18 cellular contexts compared by ENCODE assay signal in genomic region chr7:157717211-157718174, GRCh38.
DNase-seq lines count a peak whose midpoint lies in the region; ATAC-seq and TF ChIP-seq lines count a peak whose summit lies in the region.
"Had no signal": no experiment of that assay in that cellular context is flagged by ENCODE, and none has a peak within 500 bp of the region (broad histone marks: within the 10 kb centered on the region; RNA-seq: fewer than 3 reads in every experiment).

No MANE protein-coding gene starts in this region.

- H3K27me3 ChIP-seq in H7 (ENCODE audit: control insufficient read depth, insufficient read depth, low read length) (no peaks in the 10 kb centered on the region), endodermal cell (ENCODE audit: control insufficient read depth, insufficient read depth, low read length, poor library complexity, severe bottlenecking) (no peaks in the 10 kb centered on the region), neuronal stem cell (ENCODE audit: control insufficient read depth in 3 of 3, insufficient read depth in 3 of 3, low read depth in 1 of 3, low read length in 3 of 3) (peaks cover 0 to 3% (median 0%) of the 10 kb centered on the region in 3 experiments)
- H3K27me3 ChIP-seq: BLaER1 had no signal

- no peak overlapping the region for H2BK12ac ChIP-seq in neuronal stem cell (ENCODE audit: low read length)

- no peaks in the 10 kb centered on the region for H3K27me3 Mint-ChIP-seq in endodermal cell (ENCODE audit: insufficient read depth)

- H3K14ac ChIP-seq in neuronal stem cell (ENCODE audit: low read length) = no peak overlapping the region

- no peak overlapping the region for H4K91ac ChIP-seq in neuronal stem cell (ENCODE audit: low read depth, low read length, poor library complexity)

- no peak overlapping the region for H3K27ac Mint-ChIP-seq in endodermal cell
- H3K27ac Mint-ChIP-seq: CD14-positive monocyte; CD4-positive, alpha-beta memory T cell had no signal

- peaks cover 66% of the 10 kb centered on the region for H3K9me3 ChIP-seq in endodermal cell (ENCODE audit: control insufficient read depth, low read length)
- H3K9me3 ChIP-seq in neuronal stem cell (replicated peaks in 1 of 2; ENCODE audit: control insufficient read depth in 2 of 2, insufficient read depth in 1 of 2, low read depth in 1 of 2, low read length in 2 of 2) = no peaks in the 10 kb centered on the region
- H3K9me3 ChIP-seq: BLaER1 had no signal

- no peak for TF ChIP-seq POLR2A in GM18505 (IDR thresholded peaks at IDR 0.05; ENCODE audit: borderline replicate concordance, extremely low read depth, insufficient read depth, insufficient read length)

- ATAC-seq in GM18505 (IDR thresholded peaks at IDR 0.05; ENCODE audit: unreplicated experiment) = no peak
- ATAC-seq: GM12878 had no signal

- H4K8ac ChIP-seq in neuronal stem cell (ENCODE audit: low read depth, low read length) = no peak overlapping the region

- H3K4me1 ChIP-seq in endodermal cell (ENCODE audit: control insufficient read depth, insufficient read depth, low read length) (no peaks in the 10 kb centered on the region), neuronal stem cell (ENCODE audit: control insufficient read depth in 2 of 2, insufficient read depth in 1 of 2, low read depth in 1 of 2, low read length in 2 of 2) (no peaks in the 10 kb centered on the region)
- H3K4me1 ChIP-seq: BLaER1 had no signal

- peak; percentile 14 for DNase-seq in activated T-cell treated with anti-CD3 and anti-CD28 coated beads, Interleukin-2, amount 50 U/mL, for 1 hour
- DNase-seq in activated T-cell treated with anti-CD3 and anti-CD28 coated beads for 4 hours (no peak), H7 (peak; percentile 46), endodermal cell (peak; percentile 25), neuronal stem cell (ENCODE audit: low spot score) (no peak), DMS114 treated with DMSO at 0.1 percent for 48 hours (lab: John Stamatoyannopoulos, UW; ENCODE audit: unreplicated experiment) (no peak), NCI-H446 treated with DMSO at 0.1 percent for 48 hours (lab: John Stamatoyannopoulos, UW) (no peak)
- DNase-seq: 8988T; CD4-positive, alpha-beta memory T cell; DMS53; DND-41; EL; GM23248; HCEC 1CT had no signal

- no peak overlapping the region for H2BK5ac ChIP-seq in neuronal stem cell (ENCODE audit: low read length)

- H3K27ac ChIP-seq in endodermal cell (ENCODE audit: low read depth, low read length) (no peak overlapping the region), neuronal stem cell (replicated peaks; ENCODE audit: low read length) (no peak overlapping the region)
- H3K27ac ChIP-seq: BLaER1, GM23248 had no signal

- peak overlapping the region; percentile 77 for H3K18ac ChIP-seq in neuronal stem cell (ENCODE audit: low read length)

- peaks cover under 1% of the 10 kb centered on the region for H3K79me1 ChIP-seq in neuronal stem cell (ENCODE audit: low read depth, low read length)

- H3K9ac ChIP-seq in endodermal cell (ENCODE audit: extremely low read depth, low read length, poor library complexity, severe bottlenecking) (no peak overlapping the region), neuronal stem cell (ENCODE audit: low read depth, low read length, poor library complexity) (no peak overlapping the region)
- H3K9ac ChIP-seq: BLaER1, GM23248 had no signal

- no peak overlapping the region for H3K23ac ChIP-seq in neuronal stem cell (ENCODE audit: low read depth, low read length, poor library complexity)

- H3K36me3 ChIP-seq in H7 (replicated peaks; ENCODE audit: control insufficient read depth, insufficient read depth, low read length) = no peaks in the 10 kb centered on the region
- no peaks in the 10 kb centered on the region for H3K36me3 ChIP-seq in endodermal cell (ENCODE audit: control insufficient read depth, insufficient read depth, low read length)
- H3K36me3 ChIP-seq in neuronal stem cell (replicated peaks in 1 of 2; ENCODE audit: control insufficient read depth in 2 of 2, insufficient read depth in 2 of 2, low read length in 2 of 2) = no peaks in the 10 kb centered on the region
- H3K36me3 ChIP-seq: BLaER1 had no signal

- peaks cover 4% of the 10 kb centered on the region for H3K9me3 Mint-ChIP-seq in endodermal cell
- H3K9me3 Mint-ChIP-seq: CD4-positive, alpha-beta memory T cell had no signal

- no peaks in the 10 kb centered on the region for H3K36me3 Mint-ChIP-seq in endodermal cell (ENCODE audit: low read depth)
- H3K36me3 Mint-ChIP-seq: CD14-positive monocyte; CD4-positive, alpha-beta memory T cell had no signal

- H3K4me3 ChIP-seq in H7 (ENCODE audit: insufficient read depth, low read depth, low read length) (no peak overlapping the region), endodermal cell (ENCODE audit: low read length) (no peak overlapping the region), neuronal stem cell (ENCODE audit: low read length in 2 of 2) (peak overlapping the region in 1 of 2 donors; percentile 14)
- H3K4me3 ChIP-seq: BLaER1, GM12878, GM23248 had no signal

- H3K4me3 Mint-ChIP-seq in endodermal cell = no peak overlapping the region
- H3K4me3 Mint-ChIP-seq: CD14-positive monocyte; CD4-positive, alpha-beta memory T cell had no signal

- no peak overlapping the region for H2BK15ac ChIP-seq in neuronal stem cell (ENCODE audit: low read length)

- no peak overlapping the region for H3K4me2 ChIP-seq in neuronal stem cell (ENCODE audit: insufficient read depth, low read length, poor library complexity, severe bottlenecking)
- H3K4me2 ChIP-seq: BLaER1 had no signal

- no peak for TF ChIP-seq CTCF in endodermal cell (conservative IDR thresholded peaks at IDR 0.05)

- no peak overlapping the region for H2AFZ ChIP-seq in neuronal stem cell (ENCODE audit: low read length)
- H2AFZ ChIP-seq: GM23248 had no signal

- WGBS in endodermal cell (ENCODE audit: insufficient coverage in 1 of 2, insufficient read length in 1 of 2), 2 experiments = 86 to 89% methylated on average over 21 to 31 of the region's 31 CpGs
- WGBS in neuronal stem cell (ENCODE audit: extremely low coverage in 2 of 2, insufficient read length in 2 of 2, insufficient replicate concordance in 1 of 2), 2 donors = no CpG with 5 or more reads among the region's 31 CpGs

- H2BK120ac ChIP-seq in neuronal stem cell (ENCODE audit: low read depth, low read length) = no peak overlapping the region

- no peaks in the 10 kb centered on the region for H3K4me1 Mint-ChIP-seq in endodermal cell
- H3K4me1 Mint-ChIP-seq: CD14-positive monocyte; CD4-positive, alpha-beta memory T cell had no signal

- H2AK5ac ChIP-seq in neuronal stem cell (ENCODE audit: low read depth, low read length) = peak overlapping the region; percentile 20

- H3K4ac ChIP-seq in neuronal stem cell (ENCODE audit: low read length) = no peak overlapping the region

Comparison
In these comparisons a context has a peak if more than half of its experiments do, and no peak if none do; other contexts are left out.
1. DNase-seq: peak in activated T-cell treated with anti-CD3 and anti-CD28 coated beads, Interleukin-2, amount 50 U/mL, for 1 hour (single experiment), H7 (single experiment) and endodermal cell (single experiment); none in activated T-cell treated with anti-CD3 and anti-CD28 coated beads for 4 hours (single experiment), neuronal stem cell (single experiment), DMS114 treated with DMSO at 0.1 percent for 48 hours (single experiment) and NCI-H446 treated with DMSO at 0.1 percent for 48 hours (single experiment).